Comparison of ENCODE assay signal across 8 cellular contexts in the genomic region with DNA sequence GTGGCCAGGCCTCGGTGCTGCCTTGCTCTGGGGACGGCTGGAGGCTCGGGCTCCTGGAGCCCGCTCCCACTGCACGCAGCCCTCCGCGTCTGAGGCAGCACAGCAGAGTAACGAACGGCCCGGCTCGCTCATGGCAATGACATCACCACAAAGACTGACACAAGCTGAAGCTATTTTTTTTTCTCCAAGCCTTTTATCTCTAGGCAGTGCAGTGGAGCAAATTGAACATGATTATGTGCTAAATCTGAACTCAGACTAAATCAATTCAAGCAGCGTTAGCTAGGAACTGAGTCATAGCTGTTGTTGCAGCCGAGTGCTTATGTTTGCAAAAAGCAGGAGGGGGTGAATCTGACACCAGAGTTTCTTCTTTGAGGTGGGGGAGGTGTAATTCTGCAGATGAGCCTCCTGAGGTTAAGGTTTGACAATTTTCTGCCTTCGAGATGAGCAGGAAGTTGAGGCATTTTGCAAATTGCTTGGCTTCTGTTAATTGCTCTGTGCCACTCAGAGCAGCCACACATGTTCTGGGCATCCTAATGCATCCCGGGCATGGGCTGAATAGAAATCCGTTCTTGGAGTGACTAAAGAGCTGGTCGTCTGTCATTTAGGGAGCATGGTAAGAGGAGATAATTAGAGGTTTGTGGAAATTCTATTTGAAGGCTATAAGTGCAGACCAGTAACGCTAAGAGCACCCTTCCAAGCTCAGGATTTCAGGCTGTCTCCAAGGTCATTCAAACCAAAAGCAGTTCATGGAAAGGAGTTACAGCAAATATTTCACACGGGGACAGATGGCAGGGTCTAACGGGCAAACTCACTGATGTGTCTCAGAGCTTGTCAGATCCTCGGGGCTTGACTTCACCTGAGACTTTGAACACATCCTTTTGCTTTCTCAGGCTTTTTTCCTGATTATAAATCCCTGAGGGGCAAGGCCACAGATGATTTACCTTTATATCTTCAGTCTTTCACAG.
DNase-seq lines count a peak whose midpoint lies in the region; ATAC-seq lines count a peak whose summit lies in the region.

No MANE protein-coding gene starts in this region.

- no peak overlapping the region for H2BK12ac ChIP-seq in neuronal stem cell (ENCODE audit: low read length)

- H3K14ac ChIP-seq in neuronal stem cell (ENCODE audit: low read length), result no peak overlapping the region

- no peak overlapping the region for H3K9ac ChIP-seq in neuronal stem cell (ENCODE audit: low read depth, low read length, poor library complexity)

- peaks cover 0 to 3% of the 10 kb centered on the region in 2 donors for H3K4me1 ChIP-seq in neuronal stem cell (ENCODE audit: control insufficient read depth in 2 of 2, insufficient read depth in 1 of 2, low read depth in 1 of 2, low read length in 2 of 2)

- DNase-seq in Daoy (ENCODE audit: low read depth) (peak; percentile 30), NCI-H1436 treated with DMSO at 0.1 percent for 48 hours (lab: John Stamatoyannopoulos, UW) (peak; percentile 92), dedifferentiated amniotic fluid mesenchymal stem cell (ENCODE audit: extremely low spot score) (peak; percentile 73), neuronal stem cell (ENCODE audit: low spot score) (no peak), KG1 (lab: John Stamatoyannopoulos, UW) (no peak)
- DNase-seq in effector CD4-positive, alpha-beta T cell, result no peak

- no peak overlapping the region for H2AK5ac ChIP-seq in neuronal stem cell (ENCODE audit: low read depth, low read length)

- H3K79me1 ChIP-seq in neuronal stem cell (ENCODE audit: low read depth, low read length), result no peaks in the 10 kb centered on the region

- no peak overlapping the region for H3K27ac ChIP-seq in neuronal stem cell (replicated peaks; ENCODE audit: low read length)

- no peak overlapping the region for H2BK120ac ChIP-seq in neuronal stem cell (ENCODE audit: low read depth, low read length)

- no peak overlapping the region for H4K8ac ChIP-seq in neuronal stem cell (ENCODE audit: low read depth, low read length)

- no CpG with 5 or more reads among the region's 21 CpGs for WGBS in neuronal stem cell (ENCODE audit: extremely low coverage in 2 of 2, insufficient read length in 2 of 2, insufficient replicate concordance in 1 of 2), 2 donors

- H2BK15ac ChIP-seq in neuronal stem cell (ENCODE audit: low read length), result no peak overlapping the region

- H2BK5ac ChIP-seq in neuronal stem cell (ENCODE audit: low read length), result no peak overlapping the region

- no peak overlapping the region for H3K4ac ChIP-seq in neuronal stem cell (ENCODE audit: low read length)

- H3K9me3 ChIP-seq in neuronal stem cell (replicated peaks in 1 of 2; ENCODE audit: control insufficient read depth in 2 of 2, insufficient read depth in 1 of 2, low read depth in 1 of 2, low read length in 2 of 2), result no peaks in the 10 kb centered on the region

- H3K36me3 ChIP-seq in neuronal stem cell (replicated peaks in 1 of 2; ENCODE audit: control insufficient read depth in 2 of 2, insufficient read depth in 2 of 2, low read length in 2 of 2), result no peaks in the 10 kb centered on the region

- no peak overlapping the region for H3K4me3 ChIP-seq in neuronal stem cell (ENCODE audit: low read length in 2 of 2)

- H3K18ac ChIP-seq in neuronal stem cell (ENCODE audit: low read length), result no peak overlapping the region

- H3K27me3 ChIP-seq in neuronal stem cell (ENCODE audit: control insufficient read depth in 3 of 3, insufficient read depth in 3 of 3, low read depth in 1 of 3, low read length in 3 of 3), result no peaks in the 10 kb centered on the region

- no peak for ATAC-seq in HG02938 (IDR thresholded peaks at IDR 0.05; ENCODE audit: unreplicated experiment)
- no peak for ATAC-seq in GM19023 (IDR thresholded peaks at IDR 0.05; ENCODE audit: unreplicated experiment)

- no peak overlapping the region for H3K4me2 ChIP-seq in neuronal stem cell (ENCODE audit: insufficient read depth, low read length, poor library complexity, severe bottlenecking)

- no peak overlapping the region for H3K23ac ChIP-seq in neuronal stem cell (ENCODE audit: low read depth, low read length, poor library complexity)

- H4K91ac ChIP-seq in neuronal stem cell (ENCODE audit: low read depth, low read length, poor library complexity), result no peak overlapping the region

- peak overlapping the region; percentile 34 for H2AFZ ChIP-seq in neuronal stem cell (ENCODE audit: low read length)

Comparison
In these comparisons a context has a peak if more than half of its experiments do, and no peak if none do; other contexts are left out.
1. DNase-seq: peak in Daoy (single experiment), NCI-H1436 treated with DMSO at 0.1 percent for 48 hours (single experiment) and dedifferentiated amniotic fluid mesenchymal stem cell (single experiment); none in neuronal stem cell (single experiment), effector CD4-positive, alpha-beta T cell (single experiment) and KG1 (single experiment).